In the genomic region with DNA sequence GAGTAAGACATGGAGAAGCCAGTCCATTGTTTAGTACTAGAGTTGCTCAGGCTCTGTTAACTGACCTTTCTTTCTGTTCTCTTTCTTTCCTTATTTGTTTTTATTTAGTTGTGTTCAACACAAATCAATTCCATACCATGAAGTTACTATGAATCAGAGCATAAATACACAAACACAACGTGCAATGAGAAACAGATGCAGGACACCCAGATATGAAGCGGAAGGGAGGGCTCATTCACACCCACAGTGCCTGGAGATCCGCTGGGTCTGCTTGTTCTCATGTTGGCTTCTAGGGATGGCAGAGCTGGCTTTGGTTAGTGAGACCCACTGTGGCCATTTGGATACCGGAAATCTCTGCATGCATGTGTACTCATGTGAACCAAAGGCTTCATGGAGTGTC, we compare ENCODE assay signal across 18 cellular contexts.
A peak's percentile ranks its signal among the peaks of the same experiment; 100 is the strongest.
DNase-seq lines count a peak whose midpoint lies in the region; ATAC-seq and TF ChIP-seq lines count a peak whose summit lies in the region.
"Had no signal": no experiment of that assay in that cellular context is flagged by ENCODE, and none has a peak within 500 bp of the region (broad histone marks: within the 10 kb centered on the region; RNA-seq: fewer than 3 reads in every experiment).

No MANE protein-coding gene starts in this region.

- TF ChIP-seq CTCF in psoas muscle (IDR thresholded peaks at IDR 0.05) = no peak

- WGBS in psoas muscle, 3 donors = 76 to 84% (median 76%) methylated on average over 4 of the region's 4 CpGs

- no peaks in the 10 kb centered on the region for H3K36me3 ChIP-seq in psoas muscle (ENCODE audit: insufficient read depth in 1 of 2, low read depth in 1 of 2)
- H3K36me3 ChIP-seq: BLaER1 had no signal

- peaks cover 0 to 6% (median 0%) of the 10 kb centered on the region in 3 donors for H3K27me3 ChIP-seq in psoas muscle (ENCODE audit: insufficient read depth in 3 of 3, low read length in 2 of 3)
- H3K27me3 ChIP-seq: BLaER1 had no signal

- no peak overlapping the region for H3K27ac ChIP-seq in psoas muscle
- H3K27ac ChIP-seq: 22Rv1, BLaER1 had no signal

- no peaks in the 10 kb centered on the region for H3K4me1 ChIP-seq in psoas muscle

- intact Hi-C loops in psoas muscle (cut with DNase I) = no loop called here

- no peaks in the 10 kb centered on the region for H3K9me3 ChIP-seq in psoas muscle
- H3K9me3 ChIP-seq: BLaER1 had no signal

- DNase-seq in AG08395 (ENCODE audit: low spot score) = peak; percentile 54
- DNase-seq in GM04503 (ENCODE audit: low read depth) = peak; percentile 25
- DNase-seq in fibroblast of the conjunctiva (ENCODE audit: low read depth) = peak; percentile 76
- no peak for DNase-seq in 8988T
- no peak for DNase-seq in psoas muscle
- no peak for DNase-seq in left lobe of liver (ENCODE audit: low spot score)
- no peak for DNase-seq in NCI-H2171 (lab: John Stamatoyannopoulos, UW)
- DNase-seq: CD4-positive, alpha-beta memory T cell; DMS153; H7; Kasumi-1; NCI-H1105; NCI-H2081; Right ventricle myocardium superior; T-helper 1 cell had no signal

- ATAC-seq in SK-N-SH treated with all-trans-retinoic acid at 6 μM for 48 hours (no peak; the same call in 2 of the 3 replicates), psoas muscle (no peak), left lobe of liver (no peak)

- no peak overlapping the region for H3K4me3 ChIP-seq in psoas muscle
- H3K4me3 ChIP-seq: BLaER1 had no signal

TF ChIP-seq in SK-N-SH treated with all-trans-retinoic acid at 6 μM for 48 hours, 23 proteins besides CTCF, POLR2A, EP300 and RAD21:
- peak; percentile 61 for TF ChIP-seq TCF4 (CRISPR knock-in tag; IDR thresholded peaks at IDR 0.05; ENCODE audit: borderline replicate concordance)
- no peak for TF ChIP-seq ZNF565 (CRISPR knock-in tag; conservative IDR thresholded peaks at IDR 0.05; ENCODE audit: low read depth)

Comparison
In these comparisons a context has a peak if more than half of its experiments do, and no peak if none do; other contexts are left out.
1. DNase-seq: peak in AG08395 (single experiment), GM04503 (single experiment) and fibroblast of the conjunctiva (single experiment); none in 8988T (single experiment), psoas muscle (0 of 2), left lobe of liver (single experiment) and NCI-H2171 (single experiment).